ENCODE assay signal across 8 cellular contexts in genomic region chr22:31490496-31490925, GRCh38. TPM values are rescaled to one million over a fixed set of nuclear protein-coding genes. Genes with fewer than 3 reads are reported as not detected.
DNase-seq lines count a peak whose midpoint lies in the region; ATAC-seq and TF ChIP-seq lines count a peak whose summit lies in the region.

No MANE protein-coding gene starts in this region.

- TF ChIP-seq CTCF in HFF-Myc (IDR thresholded peaks at IDR 0.05; ENCODE audit: low read depth, low read length, missing control alignments) (no peak), dorsolateral prefrontal cortex (IDR thresholded peaks at IDR 0.05 in 54 of 56, conservative IDR thresholded peaks at IDR 0.05 in 2 of 56; ENCODE audit: low read depth in 1 of 56, partially characterized antibody in 56 of 56) (peak in 1 of 56 donors; percentile 7), right lobe of liver (IDR thresholded peaks at IDR 0.05) (no peak)

- intact Hi-C loops in activated CD4-positive, alpha-beta T cell treated with anti-CD3 and anti-CD28 coated beads, Interleukin-2, amount 10 ng/mL, durations not matched to agents 24 days and 14 days (cut with micrococcal nuclease) = loop anchor here (1.0 to 10.0 kb wide), 3 partner anchors 47 to 1066 kb away; partner anchors contain the start of genes MTFP1 and PIK3IP1
- intact Hi-C loops in dorsolateral prefrontal cortex (cut with DNase I) (loop anchor here (5.0 to 10.0 kb wide), 4 partner anchors 143 to 464 kb away; partner anchors contain the start of genes PATZ1 (in 2 of the 2), DEPDC5 (in 1 of the 2), PISD (in 1 of the 2) and PRR14L (in 1 of the 2)), right lobe of liver (cut with DNase I) (no loop called here)

- H3K9me3 Mint-ChIP-seq in activated CD4-positive, alpha-beta T cell treated with anti-CD3 and anti-CD28 coated beads, Interleukin-2, amount 10 ng/mL, durations not matched to agents 24 days and 14 days = no peaks in the 10 kb centered on the region

- H3K4me3 ChIP-seq in HFF-Myc (replicated peaks; ENCODE audit: low read depth, low read length) (peak overlapping the region; percentile 88), dorsolateral prefrontal cortex (peak overlapping the region; percentile 66 to 96 (median 88)), right lobe of liver (peak overlapping the region; percentile 86 to 98 (median 88))

- peaks cover 0 to 17% (median 3%) of the 10 kb centered on the region in 4 donors for H3K4me1 ChIP-seq in right lobe of liver

- H3K36me3 Mint-ChIP-seq in activated CD4-positive, alpha-beta T cell treated with anti-CD3 and anti-CD28 coated beads, Interleukin-2, amount 10 ng/mL, durations not matched to agents 24 days and 14 days (ENCODE audit: low read depth) = peaks cover 26% of the 10 kb centered on the region

- ATAC-seq in right lobe of liver = peak; percentile 50 to 63 (median 60)

- DNase-seq in NCI-H1105 treated with DMSO at 0.1 percent for 48 hours (lab: John Stamatoyannopoulos, UW) (peak; percentile 28), NCI-H1105 (lab: John Stamatoyannopoulos, UW) (no peak), HFF-Myc (ENCODE audit: extremely low read depth, low read depth) (peak; percentile 30), NAMALWA (ENCODE audit: low spot score) (peak; percentile 97), dorsolateral prefrontal cortex (peak in 8 of 10 donors; percentile 11 to 64 (median 48)), right lobe of liver (peak; percentile 41 to 66 (median 48))
- peak; percentile 88 for DNase-seq in activated CD4-positive, alpha-beta T cell treated with anti-CD3 and anti-CD28 coated beads, Interleukin-2, amount 10 ng/mL, durations not matched to agents 24 days and 14 days
- DNase-seq in stimulated activated CD8-positive, alpha-beta memory T cell treated with anti-CD3 and anti-CD28 coated beads, Interleukin-12 subunit alpha, Interleukin-12 subunit beta, amount 100 ng/mL, for 1 hour (ENCODE audit: low read depth) = peak; percentile 14

- no peak for TF ChIP-seq POLR2A in right lobe of liver (IDR thresholded peaks at IDR 0.05)

- H3K27ac Mint-ChIP-seq in activated CD4-positive, alpha-beta T cell treated with anti-CD3 and anti-CD28 coated beads, Interleukin-2, amount 10 ng/mL, durations not matched to agents 24 days and 14 days = peak overlapping the region; percentile 99

- peak overlapping the region in 58 of 59 donors; percentile 82 to 99 (median 97) for H3K27ac ChIP-seq in dorsolateral prefrontal cortex
- peak overlapping the region; percentile 85 to 97 (median 97) for H3K27ac ChIP-seq in right lobe of liver

- no peaks in the 10 kb centered on the region for H3K9me3 ChIP-seq in right lobe of liver

- H3K4me3 Mint-ChIP-seq in activated CD4-positive, alpha-beta T cell treated with anti-CD3 and anti-CD28 coated beads, Interleukin-2, amount 10 ng/mL, durations not matched to agents 24 days and 14 days = peak overlapping the region; percentile 90

- peaks cover 35% of the 10 kb centered on the region for H3K4me1 Mint-ChIP-seq in activated CD4-positive, alpha-beta T cell treated with anti-CD3 and anti-CD28 coated beads, Interleukin-2, amount 10 ng/mL, durations not matched to agents 24 days and 14 days

- H3K27me3 ChIP-seq in dorsolateral prefrontal cortex (no peaks in the 10 kb centered on the region), right lobe of liver (no peaks in the 10 kb centered on the region)

- no peaks in the 10 kb centered on the region for H3K27me3 Mint-ChIP-seq in activated CD4-positive, alpha-beta T cell treated with anti-CD3 and anti-CD28 coated beads, Interleukin-2, amount 10 ng/mL, durations not matched to agents 24 days and 14 days

- WGBS in right lobe of liver (ENCODE audit: insufficient coverage, low coverage, low lambda C conversion rate, missing lambda C conversion rate) = 0% methylated on average over 15 of the region's 15 CpGs

- H3K36me3 ChIP-seq in right lobe of liver = peaks cover 0 to 13% (median 0%) of the 10 kb centered on the region in 4 donors

RNA-seq across cellular contexts. Expression of gene EIF4ENIF1, which starts 0.9 kb away (rescaled TPM):
- 78.1 and 85.6 TPM in 2 replicates for total RNA-seq in activated CD4-positive, alpha-beta T cell treated with anti-CD3 and anti-CD28 coated beads, Interleukin-2, amount 10 ng/mL, durations not matched to agents 24 days and 14 days
- total RNA-seq in dorsolateral prefrontal cortex (10 to 100 TPM; 35.4 to 72.5 (median 51.8) TPM), right lobe of liver (10 to 100 TPM in 2 of 6 experiments, 1 to 10 TPM in 4; 4.2 to 11.9 (median 8.3) TPM)

RNA-seq across cellular contexts. Expression of gene SFI1, which starts 5.8 kb away (rescaled TPM):
- 321 and 352 TPM in 2 replicates for total RNA-seq in activated CD4-positive, alpha-beta T cell treated with anti-CD3 and anti-CD28 coated beads, Interleukin-2, amount 10 ng/mL, durations not matched to agents 24 days and 14 days
- total RNA-seq in dorsolateral prefrontal cortex = 100 to 1,000 TPM in 2 of 120 experiments, 10 to 100 TPM in 118; 34.7 to 122 (median 64.4) TPM
- total RNA-seq in right lobe of liver = 10 to 100 TPM in 2 of 6 experiments, 1 to 10 TPM in 4; 7.0 to 14.0 (median 8.7) TPM

Comparison
In these comparisons a context has a peak if more than half of its experiments do, and no peak if none do; other contexts are left out.
1. intact Hi-C loops: an anchor here in activated CD4-positive, alpha-beta T cell treated with anti-CD3 and anti-CD28 coated beads, Interleukin-2, amount 10 ng/mL, durations not matched to agents 24 days and 14 days (1.0 to 10.0 kb wide) and dorsolateral prefrontal cortex (5.0 to 10.0 kb wide); none called in right lobe of liver.